In genomic region chr22:39150848-39151215, GRCh38 we compare ENCODE assay signal across 9 cellular contexts. TPM values are rescaled to one million over a fixed set of nuclear protein-coding genes. Genes with fewer than 3 reads are reported as not detected.
A peak's percentile ranks its signal among the peaks of the same experiment; 100 is the strongest.
DNase-seq lines count a peak whose midpoint lies in the region; ATAC-seq and TF ChIP-seq lines count a peak whose summit lies in the region.
"Had no signal": no experiment of that assay in that cellular context is flagged by ENCODE, and none has a peak within 500 bp of the region (broad histone marks: within the 10 kb centered on the region; RNA-seq: fewer than 3 reads in every experiment).

No MANE protein-coding gene starts in this region.

- H3K9me3 ChIP-seq in neutrophil, result no peaks in the 10 kb centered on the region

- H3K9me3 Mint-ChIP-seq in CD14-positive monocyte, result peaks cover 0 to 6% (median 5%) of the 10 kb centered on the region in 7 donors

- H3K27me3 ChIP-seq in KMS-11 (ENCODE audit: insufficient read depth, low read depth) (peaks cover 9% of the 10 kb centered on the region; the same call in 1 of the 2 replicates), neutrophil (peaks cover 31% of the 10 kb centered on the region)

- DNase-seq in CD14-positive monocyte (ENCODE audit: low spot score), result no peak
- DNase-seq in activated CD4-positive, CD25-positive, alpha-beta regulatory T cell (lab: John Stamatoyannopoulos, UW), result no peak
- no peak for DNase-seq in NCI-H1694 (lab: John Stamatoyannopoulos, UW)
- DNase-seq in HuH-7 (ENCODE audit: low spot score), result no peak
- DNase-seq: activated CD8-positive, alpha-beta memory T cell treated with anti-CD3 and anti-CD28 coated beads, Interleukin-2, amount 50 U/mL, for 48 hours had no signal

- H3K4me1 Mint-ChIP-seq in CD14-positive monocyte, result peaks cover 33% of the 10 kb centered on the region

- no peak overlapping the region for H2AFZ ChIP-seq in KMS-11 (ENCODE audit: low read depth)

- H3K27ac ChIP-seq in KMS-11 (peak overlapping the region; percentile 85), cingulate gyrus (ENCODE audit: low read depth, low read length) (peak overlapping the region; percentile 98), neutrophil (peak overlapping the region; percentile 88)

- no peak for ATAC-seq in HG03432 (IDR thresholded peaks at IDR 0.05; ENCODE audit: unreplicated experiment)

- TF ChIP-seq CTCF in CD14-positive monocyte (IDR thresholded peaks at IDR 0.05) (no peak), KMS-11 (conservative IDR thresholded peaks at IDR 0.05; ENCODE audit: low read depth, low read length) (no peak), neutrophil (IDR thresholded peaks at IDR 0.05) (no peak)

- peak overlapping the region in 3 of 7 donors; percentile 32 to 46 (median 42) for H3K27ac Mint-ChIP-seq in CD14-positive monocyte

- H3K9ac ChIP-seq in KMS-11, result no peak overlapping the region

- peak overlapping the region; percentile 70; the same call in 1 of the 2 replicates for H3K4me2 ChIP-seq in KMS-11

- H3K4me3 ChIP-seq in KMS-11 (IDR thresholded peaks at IDR 0.05; ENCODE audit: insufficient read depth, low read depth, low read length), result no peak overlapping the region
- peak overlapping the region in 1 of 2 experiments; percentile 94 for H3K4me3 ChIP-seq in neutrophil (ENCODE audit: low read depth in 1 of 2, low read length in 1 of 2)

- H4K20me1 ChIP-seq in KMS-11 (ENCODE audit: insufficient read depth), result no peaks in the 10 kb centered on the region

- H3K36me3 ChIP-seq in KMS-11 (ENCODE audit: insufficient read depth) (no peaks in the 10 kb centered on the region), neutrophil (peaks cover 32% of the 10 kb centered on the region)

- intact Hi-C loops in CD14-positive monocyte (cut with micrococcal nuclease), result loop anchor here (5.0 kb wide), 2 partner anchors 161 to 371 kb away; partner anchors contain the start of gene ATF4 (in 1 of the 2)

- peaks cover 25 to 32% (median 29%) of the 10 kb centered on the region in 3 donors for H3K27me3 Mint-ChIP-seq in CD14-positive monocyte (ENCODE audit: low read depth in 3 of 3)

- H3K4me3 Mint-ChIP-seq in CD14-positive monocyte, result peak overlapping the region; percentile 31 to 53

- H3K36me3 Mint-ChIP-seq in CD14-positive monocyte, result peaks cover 11 to 16% of the 10 kb centered on the region in 2 donors

- H3K79me2 ChIP-seq in KMS-11 (ENCODE audit: insufficient read depth, low read depth), result peaks cover 16% of the 10 kb centered on the region; the same call in 1 of the 2 replicates

- peaks cover 56% of the 10 kb centered on the region for H3K4me1 ChIP-seq in KMS-11 (ENCODE audit: low read depth, poor library complexity, severe bottlenecking)
- H3K4me1 ChIP-seq in neutrophil (ENCODE audit: control insufficient read depth in 1 of 2, insufficient read depth in 1 of 2, low read depth in 1 of 2, low read length in 1 of 2), result peaks cover 38 to 40% of the 10 kb centered on the region in 2 experiments

RNA-seq across cellular contexts. Expression of gene CBX7, which starts 1.6 kb away (rescaled TPM):
- 1 to 10 TPM; 3.1 to 4.0 TPM for polyA plus RNA-seq in CD14-positive monocyte

RNA-seq across cellular contexts. Expression of gene APOBEC3H, which starts 53.8 kb away (rescaled TPM):
- not detected for polyA plus RNA-seq in CD14-positive monocyte
